ENCODE assay signal across 1 cellular context in the genomic region with DNA sequence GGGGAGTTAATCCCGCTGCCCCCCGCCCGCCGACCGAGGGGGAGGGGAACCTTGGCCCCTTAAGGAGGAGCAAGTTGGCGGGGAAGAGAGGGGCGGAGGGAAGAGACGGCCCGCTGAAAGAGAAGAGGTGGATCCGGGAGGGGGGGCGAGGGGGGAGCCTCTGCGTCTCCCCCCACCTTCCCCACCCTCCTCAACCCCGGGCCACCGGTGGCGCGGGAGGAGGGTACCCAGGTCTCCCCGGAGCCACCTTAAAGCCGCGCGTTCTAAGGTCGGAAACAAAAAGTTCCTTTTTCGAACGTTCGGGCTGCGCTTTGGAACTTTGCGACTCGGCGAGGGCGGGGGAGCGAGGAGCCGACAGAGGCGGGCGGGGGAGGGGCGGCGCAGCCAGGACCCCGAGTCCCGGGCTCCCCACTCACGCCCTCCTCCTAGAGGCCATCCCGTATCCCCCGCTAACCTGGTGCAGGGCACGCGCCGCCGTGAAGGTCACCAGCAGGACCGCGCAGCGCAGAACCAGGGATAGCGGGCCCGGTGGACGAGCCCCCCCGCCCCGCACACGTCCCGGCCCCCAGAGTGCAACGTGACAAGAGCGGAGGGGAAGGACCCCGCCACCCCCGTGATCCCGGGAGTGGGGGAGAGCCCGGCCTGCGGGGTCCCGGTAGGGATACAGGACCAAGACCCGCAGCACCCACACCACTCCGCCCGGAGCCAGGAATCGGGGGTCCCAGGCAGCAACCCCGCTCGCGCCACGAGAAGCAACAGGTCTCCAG.
TF ChIP-seq lines count a peak whose summit lies in the region.

No MANE protein-coding gene starts in this region.

TF ChIP-seq in HepG2, 621 proteins besides CTCF, POLR2A, EP300 and RAD21 (continued from another document and continues in another):
- TF ChIP-seq, protein P1, sequence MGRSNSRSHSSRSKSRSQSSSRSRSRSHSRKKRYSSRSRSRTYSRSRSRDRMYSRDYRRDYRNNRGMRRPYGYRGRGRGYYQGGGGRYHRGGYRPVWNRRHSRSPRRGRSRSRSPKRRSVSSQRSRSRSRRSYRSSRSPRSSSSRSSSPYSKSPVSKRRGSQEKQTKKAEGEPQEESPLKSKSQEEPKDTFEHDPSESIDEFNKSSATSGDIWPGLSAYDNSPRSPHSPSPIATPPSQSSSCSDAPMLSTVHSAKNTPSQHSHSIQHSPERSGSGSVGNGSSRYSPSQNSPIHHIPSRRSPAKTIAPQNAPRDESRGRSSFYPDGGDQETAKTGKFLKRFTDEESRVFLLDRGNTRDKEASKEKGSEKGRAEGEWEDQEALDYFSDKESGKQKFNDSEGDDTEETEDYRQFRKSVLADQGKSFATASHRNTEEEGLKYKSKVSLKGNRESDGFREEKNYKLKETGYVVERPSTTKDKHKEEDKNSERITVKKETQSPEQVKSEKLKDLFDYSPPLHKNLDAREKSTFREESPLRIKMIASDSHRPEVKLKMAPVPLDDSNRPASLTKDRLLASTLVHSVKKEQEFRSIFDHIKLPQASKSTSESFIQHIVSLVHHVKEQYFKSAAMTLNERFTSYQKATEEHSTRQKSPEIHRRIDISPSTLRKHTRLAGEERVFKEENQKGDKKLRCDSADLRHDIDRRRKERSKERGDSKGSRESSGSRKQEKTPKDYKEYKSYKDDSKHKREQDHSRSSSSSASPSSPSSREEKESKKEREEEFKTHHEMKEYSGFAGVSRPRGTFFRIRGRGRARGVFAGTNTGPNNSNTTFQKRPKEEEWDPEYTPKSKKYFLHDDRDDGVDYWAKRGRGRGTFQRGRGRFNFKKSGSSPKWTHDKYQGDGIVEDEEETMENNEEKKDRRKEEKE (IDR thresholded peaks at IDR 0.05): no peak
- TF ChIP-seq ZNF264 (CRISPR knock-in tag; IDR thresholded peaks at IDR 0.05): no peak
- TF ChIP-seq, protein P2, sequence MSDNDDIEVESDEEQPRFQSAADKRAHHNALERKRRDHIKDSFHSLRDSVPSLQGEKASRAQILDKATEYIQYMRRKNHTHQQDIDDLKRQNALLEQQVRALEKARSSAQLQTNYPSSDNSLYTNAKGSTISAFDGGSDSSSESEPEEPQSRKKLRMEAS (IDR thresholded peaks at IDR 0.05): peak; percentile 63
- TF ChIP-seq ZNF292 (CRISPR knock-in tag; IDR thresholded peaks at IDR 0.05; ENCODE audit: borderline replicate concordance, low read depth): no peak
- TF ChIP-seq ZSCAN29 (CRISPR knock-in tag; conservative IDR thresholded peaks at IDR 0.05): no peak
- TF ChIP-seq ZNF614 (CRISPR knock-in tag; IDR thresholded peaks at IDR 0.05; ENCODE audit: borderline replicate concordance): no peak
- TF ChIP-seq, protein P3, sequence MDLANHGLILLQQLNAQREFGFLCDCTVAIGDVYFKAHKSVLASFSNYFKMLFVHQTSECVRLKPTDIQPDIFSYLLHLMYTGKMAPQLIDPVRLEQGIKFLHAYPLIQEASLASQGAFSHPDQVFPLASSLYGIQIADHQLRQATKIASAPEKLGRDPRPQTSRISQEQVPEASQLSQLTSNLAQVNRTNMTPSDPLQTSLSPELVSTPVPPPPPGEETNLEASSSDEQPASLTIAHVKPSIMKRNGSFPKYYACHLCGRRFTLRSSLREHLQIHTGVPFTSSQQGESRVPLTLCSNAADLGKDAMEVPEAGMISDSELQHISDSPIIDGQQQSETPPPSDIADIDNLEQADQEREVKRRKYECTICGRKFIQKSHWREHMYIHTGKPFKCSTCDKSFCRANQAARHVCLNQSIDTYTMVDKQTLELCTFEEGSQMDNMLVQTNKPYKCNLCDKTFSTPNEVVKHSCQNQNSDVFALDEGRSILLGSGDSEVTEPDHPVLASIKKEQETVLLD (CRISPR knock-in tag; IDR thresholded peaks at IDR 0.05; ENCODE audit: low read depth): peak; percentile 70
- TF ChIP-seq ZNF605 (CRISPR knock-in tag; IDR thresholded peaks at IDR 0.05): peak; percentile 57
- TF ChIP-seq, protein P4, sequence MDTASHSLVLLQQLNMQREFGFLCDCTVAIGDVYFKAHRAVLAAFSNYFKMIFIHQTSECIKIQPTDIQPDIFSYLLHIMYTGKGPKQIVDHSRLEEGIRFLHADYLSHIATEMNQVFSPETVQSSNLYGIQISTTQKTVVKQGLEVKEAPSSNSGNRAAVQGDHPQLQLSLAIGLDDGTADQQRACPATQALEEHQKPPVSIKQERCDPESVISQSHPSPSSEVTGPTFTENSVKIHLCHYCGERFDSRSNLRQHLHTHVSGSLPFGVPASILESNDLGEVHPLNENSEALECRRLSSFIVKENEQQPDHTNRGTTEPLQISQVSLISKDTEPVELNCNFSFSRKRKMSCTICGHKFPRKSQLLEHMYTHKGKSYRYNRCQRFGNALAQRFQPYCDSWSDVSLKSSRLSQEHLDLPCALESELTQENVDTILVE (CRISPR knock-in tag; IDR thresholded peaks at IDR 0.05): peak; percentile 49
- 0 out of 2 replicates have a peak, but pooled peaks have one; percentile 13 for TF ChIP-seq PAX8 (CRISPR knock-in tag; IDR thresholded peaks at IDR 0.05; ENCODE audit: borderline replicate concordance)
- TF ChIP-seq, protein P5, sequence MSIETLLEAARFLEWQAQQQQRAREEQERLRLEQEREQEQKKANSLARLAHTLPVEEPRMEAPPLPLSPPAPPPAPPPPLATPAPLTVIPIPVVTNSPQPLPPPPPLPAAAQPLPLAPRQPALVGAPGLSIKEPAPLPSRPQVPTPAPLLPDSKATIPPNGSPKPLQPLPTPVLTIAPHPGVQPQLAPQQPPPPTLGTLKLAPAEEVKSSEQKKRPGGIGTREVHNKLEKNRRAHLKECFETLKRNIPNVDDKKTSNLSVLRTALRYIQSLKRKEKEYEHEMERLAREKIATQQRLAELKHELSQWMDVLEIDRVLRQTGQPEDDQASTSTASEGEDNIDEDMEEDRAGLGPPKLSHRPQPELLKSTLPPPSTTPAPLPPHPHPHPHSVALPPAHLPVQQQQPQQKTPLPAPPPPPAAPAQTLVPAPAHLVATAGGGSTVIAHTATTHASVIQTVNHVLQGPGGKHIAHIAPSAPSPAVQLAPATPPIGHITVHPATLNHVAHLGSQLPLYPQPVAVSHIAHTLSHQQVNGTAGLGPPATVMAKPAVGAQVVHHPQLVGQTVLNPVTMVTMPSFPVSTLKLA (IDR thresholded peaks at IDR 0.05): no peak
- TF ChIP-seq PITX1 (CRISPR knock-in tag; IDR thresholded peaks at IDR 0.05): peak; percentile 73
- TF ChIP-seq, protein P6, sequence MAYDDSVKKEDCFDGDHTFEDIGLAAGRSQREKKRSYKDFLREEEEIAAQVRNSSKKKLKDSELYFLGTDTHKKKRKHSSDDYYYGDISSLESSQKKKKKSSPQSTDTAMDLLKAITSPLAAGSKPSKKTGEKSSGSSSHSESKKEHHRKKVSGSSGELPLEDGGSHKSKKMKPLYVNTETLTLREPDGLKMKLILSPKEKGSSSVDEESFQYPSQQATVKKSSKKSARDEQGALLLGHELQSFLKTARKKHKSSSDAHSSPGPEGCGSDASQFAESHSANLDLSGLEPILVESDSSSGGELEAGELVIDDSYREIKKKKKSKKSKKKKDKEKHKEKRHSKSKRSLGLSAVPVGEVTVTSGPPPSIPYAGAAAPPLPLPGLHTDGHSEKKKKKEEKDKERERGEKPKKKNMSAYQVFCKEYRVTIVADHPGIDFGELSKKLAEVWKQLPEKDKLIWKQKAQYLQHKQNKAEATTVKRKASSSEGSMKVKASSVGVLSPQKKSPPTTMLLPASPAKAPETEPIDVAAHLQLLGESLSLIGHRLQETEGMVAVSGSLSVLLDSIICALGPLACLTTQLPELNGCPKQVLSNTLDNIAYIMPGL (CRISPR knock-in tag; IDR thresholded peaks at IDR 0.05; ENCODE audit: borderline replicate concordance in 1 of 2, low read depth in 1 of 2): peak; percentile 10 to 68; a peak in 1 of 4 replicates
- TF ChIP-seq KAT7 (CRISPR knock-in tag; IDR thresholded peaks at IDR 0.05; ENCODE audit: borderline replicate concordance): peak; percentile 11; the same call in 1 of the 2 replicates
- TF ChIP-seq ERF (CRISPR knock-in tag; IDR thresholded peaks at IDR 0.05): peak; percentile 57; the same call in 1 of the 2 replicates
- TF ChIP-seq, protein P7, sequence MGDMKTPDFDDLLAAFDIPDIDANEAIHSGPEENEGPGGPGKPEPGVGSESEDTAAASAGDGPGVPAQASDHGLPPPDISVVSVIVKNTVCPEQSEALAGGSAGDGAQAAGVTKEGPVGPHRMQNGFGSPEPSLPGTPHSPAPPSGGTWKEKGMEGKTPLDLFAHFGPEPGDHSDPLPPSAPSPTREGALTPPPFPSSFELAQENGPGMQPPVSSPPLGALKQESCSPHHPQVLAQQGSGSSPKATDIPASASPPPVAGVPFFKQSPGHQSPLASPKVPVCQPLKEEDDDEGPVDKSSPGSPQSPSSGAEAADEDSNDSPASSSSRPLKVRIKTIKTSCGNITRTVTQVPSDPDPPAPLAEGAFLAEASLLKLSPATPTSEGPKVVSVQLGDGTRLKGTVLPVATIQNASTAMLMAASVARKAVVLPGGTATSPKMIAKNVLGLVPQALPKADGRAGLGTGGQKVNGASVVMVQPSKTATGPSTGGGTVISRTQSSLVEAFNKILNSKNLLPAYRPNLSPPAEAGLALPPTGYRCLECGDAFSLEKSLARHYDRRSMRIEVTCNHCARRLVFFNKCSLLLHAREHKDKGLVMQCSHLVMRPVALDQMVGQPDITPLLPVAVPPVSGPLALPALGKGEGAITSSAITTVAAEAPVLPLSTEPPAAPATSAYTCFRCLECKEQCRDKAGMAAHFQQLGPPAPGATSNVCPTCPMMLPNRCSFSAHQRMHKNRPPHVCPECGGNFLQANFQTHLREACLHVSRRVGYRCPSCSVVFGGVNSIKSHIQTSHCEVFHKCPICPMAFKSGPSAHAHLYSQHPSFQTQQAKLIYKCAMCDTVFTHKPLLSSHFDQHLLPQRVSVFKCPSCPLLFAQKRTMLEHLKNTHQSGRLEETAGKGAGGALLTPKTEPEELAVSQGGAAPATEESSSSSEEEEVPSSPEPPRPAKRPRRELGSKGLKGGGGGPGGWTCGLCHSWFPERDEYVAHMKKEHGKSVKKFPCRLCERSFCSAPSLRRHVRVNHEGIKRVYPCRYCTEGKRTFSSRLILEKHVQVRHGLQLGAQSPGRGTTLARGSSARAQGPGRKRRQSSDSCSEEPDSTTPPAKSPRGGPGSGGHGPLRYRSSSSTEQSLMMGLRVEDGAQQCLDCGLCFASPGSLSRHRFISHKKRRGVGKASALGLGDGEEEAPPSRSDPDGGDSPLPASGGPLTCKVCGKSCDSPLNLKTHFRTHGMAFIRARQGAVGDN (CRISPR knock-in tag; IDR thresholded peaks at IDR 0.05): peak; percentile 73
- TF ChIP-seq CHD2 (IDR thresholded peaks at IDR 0.05; ENCODE audit: low read depth, low read length): peak; percentile 39; the same call in 1 of the 2 replicates
- no peak for TF ChIP-seq CREB1 (IDR thresholded peaks at IDR 0.05)
- peak; percentile 5; the same call in 1 of the 2 replicates for TF ChIP-seq CREB1 (CRISPR knock-in tag; IDR thresholded peaks at IDR 0.05)
- no peak for TF ChIP-seq SOX6 (IDR thresholded peaks at IDR 0.05)
- TF ChIP-seq SOX6 (CRISPR knock-in tag; IDR thresholded peaks at IDR 0.05): 0 out of 2 replicates have a peak, but pooled peaks have one; percentile 34
- TF ChIP-seq, protein P8, sequence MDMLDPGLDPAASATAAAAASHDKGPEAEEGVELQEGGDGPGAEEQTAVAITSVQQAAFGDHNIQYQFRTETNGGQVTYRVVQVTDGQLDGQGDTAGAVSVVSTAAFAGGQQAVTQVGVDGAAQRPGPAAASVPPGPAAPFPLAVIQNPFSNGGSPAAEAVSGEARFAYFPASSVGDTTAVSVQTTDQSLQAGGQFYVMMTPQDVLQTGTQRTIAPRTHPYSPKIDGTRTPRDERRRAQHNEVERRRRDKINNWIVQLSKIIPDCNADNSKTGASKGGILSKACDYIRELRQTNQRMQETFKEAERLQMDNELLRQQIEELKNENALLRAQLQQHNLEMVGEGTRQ (IDR thresholded peaks at IDR 0.05; ENCODE audit: low read depth, low read length): no peak
- TF ChIP-seq, protein P8 (CRISPR knock-in tag; IDR thresholded peaks at IDR 0.05; ENCODE audit: borderline replicate concordance): no peak
- 0 out of 2 replicates have a peak, but pooled peaks have one; percentile 1 for TF ChIP-seq POLR2G (IDR thresholded peaks at IDR 0.05; ENCODE audit: low read depth, low read length)
- TF ChIP-seq, protein P9, sequence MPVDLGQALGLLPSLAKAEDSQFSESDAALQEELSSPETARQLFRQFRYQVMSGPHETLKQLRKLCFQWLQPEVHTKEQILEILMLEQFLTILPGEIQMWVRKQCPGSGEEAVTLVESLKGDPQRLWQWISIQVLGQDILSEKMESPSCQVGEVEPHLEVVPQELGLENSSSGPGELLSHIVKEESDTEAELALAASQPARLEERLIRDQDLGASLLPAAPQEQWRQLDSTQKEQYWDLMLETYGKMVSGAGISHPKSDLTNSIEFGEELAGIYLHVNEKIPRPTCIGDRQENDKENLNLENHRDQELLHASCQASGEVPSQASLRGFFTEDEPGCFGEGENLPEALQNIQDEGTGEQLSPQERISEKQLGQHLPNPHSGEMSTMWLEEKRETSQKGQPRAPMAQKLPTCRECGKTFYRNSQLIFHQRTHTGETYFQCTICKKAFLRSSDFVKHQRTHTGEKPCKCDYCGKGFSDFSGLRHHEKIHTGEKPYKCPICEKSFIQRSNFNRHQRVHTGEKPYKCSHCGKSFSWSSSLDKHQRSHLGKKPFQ (CRISPR knock-in tag; IDR thresholded peaks at IDR 0.05; ENCODE audit: insufficient replicate concordance): no peak
- no peak for TF ChIP-seq ZNF251 (CRISPR knock-in tag; IDR thresholded peaks at IDR 0.05)
- peak; percentile 25; the same call in 1 of the 2 replicates for TF ChIP-seq ZNF430 (CRISPR knock-in tag; IDR thresholded peaks at IDR 0.05)
- TF ChIP-seq, protein P10, sequence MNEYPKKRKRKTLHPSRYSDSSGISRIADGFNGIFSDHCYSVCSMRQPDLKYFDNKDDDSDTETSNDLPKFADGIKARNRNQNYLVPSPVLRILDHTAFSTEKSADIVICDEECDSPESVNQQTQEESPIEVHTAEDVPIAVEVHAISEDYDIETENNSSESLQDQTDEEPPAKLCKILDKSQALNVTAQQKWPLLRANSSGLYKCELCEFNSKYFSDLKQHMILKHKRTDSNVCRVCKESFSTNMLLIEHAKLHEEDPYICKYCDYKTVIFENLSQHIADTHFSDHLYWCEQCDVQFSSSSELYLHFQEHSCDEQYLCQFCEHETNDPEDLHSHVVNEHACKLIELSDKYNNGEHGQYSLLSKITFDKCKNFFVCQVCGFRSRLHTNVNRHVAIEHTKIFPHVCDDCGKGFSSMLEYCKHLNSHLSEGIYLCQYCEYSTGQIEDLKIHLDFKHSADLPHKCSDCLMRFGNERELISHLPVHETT (CRISPR knock-in tag; conservative IDR thresholded peaks at IDR 0.05): peak; percentile 92
- no peak for TF ChIP-seq ZBTB42 (CRISPR knock-in tag; IDR thresholded peaks at IDR 0.05)
- TF ChIP-seq, protein P11, sequence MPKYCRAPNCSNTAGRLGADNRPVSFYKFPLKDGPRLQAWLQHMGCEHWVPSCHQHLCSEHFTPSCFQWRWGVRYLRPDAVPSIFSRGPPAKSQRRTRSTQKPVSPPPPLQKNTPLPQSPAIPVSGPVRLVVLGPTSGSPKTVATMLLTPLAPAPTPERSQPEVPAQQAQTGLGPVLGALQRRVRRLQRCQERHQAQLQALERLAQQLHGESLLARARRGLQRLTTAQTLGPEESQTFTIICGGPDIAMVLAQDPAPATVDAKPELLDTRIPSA (CRISPR knock-in tag; IDR thresholded peaks at IDR 0.05; ENCODE audit: borderline replicate concordance): 0 out of 2 replicates have a peak, but pooled peaks have one; percentile 15
- peak; percentile 34; the same call in 1 of the 2 replicates for TF ChIP-seq ZNF768 (CRISPR knock-in tag; IDR thresholded peaks at IDR 0.05)
- TF ChIP-seq HNRNPL (IDR thresholded peaks at IDR 0.05; ENCODE audit: low read depth, low read length): 0 out of 2 replicates have a peak, but pooled peaks have one; percentile 27
- TF ChIP-seq ZNF562 (CRISPR knock-in tag; IDR thresholded peaks at IDR 0.05; ENCODE audit: borderline replicate concordance): no peak
- no peak for TF ChIP-seq MED13 (CRISPR knock-in tag; IDR thresholded peaks at IDR 0.05)
